In genomic region chr11:122729139-122729538, GRCh38 we compare ENCODE assay signal across 30 cellular contexts.
DNase-seq lines count a peak whose midpoint lies in the region; ATAC-seq, FAIRE-seq and TF ChIP-seq lines count a peak whose summit lies in the region.
"Had no signal": no experiment of that assay in that cellular context is flagged by ENCODE, and none has a peak within 500 bp of the region (broad histone marks: within the 10 kb centered on the region; RNA-seq: fewer than 3 reads in every experiment).

No MANE protein-coding gene starts in this region.

- 89% methylated on average over 4 of the region's 4 CpGs for WGBS in A549 (ENCODE audit: missing lambda C conversion rate)
- 86% methylated on average over 4 of the region's 4 CpGs for WGBS in right cardiac atrium

- FAIRE-seq in A549 (lab: Jason Lieb, UNC), result no peak
- FAIRE-seq: H54 had no signal

- POLR2A ChIA-PET in A549 (lab: Yijun Ruan, JAX), result no interaction called here
- POLR2A ChIA-PET in CD4-positive, alpha-beta memory T cell (lab: Charles Lee; ENCODE audit: partially characterized antibody), result interaction anchor here (2.9 to 3.6 kb wide), 3 partner anchors 11 to 31 kb away, joined by 22 to 64 read pairs (median 42); no protein-coding TSS in a partner anchor
- POLR2A ChIA-PET in T-cell (lab: Charles Lee), result interaction anchor here in 1 of 2 donors (1.0 kb wide), 1 partner anchor 17 kb away, joined by 3 read pairs; no protein-coding TSS in a partner anchor
- POLR2A ChIA-PET in naive thymus-derived CD8-positive, alpha-beta T cell (lab: Charles Lee), result interaction anchor here (1.1 to 4.7 kb wide), 6 partner anchors 10 to 73 kb away, joined by 5 to 54 read pairs (median 12); no protein-coding TSS in a partner anchor

- no peaks in the 10 kb centered on the region for H3K27me3 ChIP-seq in CD4-positive, alpha-beta memory T cell (ENCODE audit: insufficient read depth, low read length)
- no peaks in the 10 kb centered on the region for H3K27me3 ChIP-seq in right cardiac atrium (ENCODE audit: control insufficient read depth, insufficient read depth)
- H3K27me3 ChIP-seq: ovary had no signal

- CTCF ChIA-PET in A549 (lab: Yijun Ruan, JAX), result no interaction called here
- CTCF ChIA-PET in CD4-positive, alpha-beta memory T cell (lab: Charles Lee; ENCODE audit: partially characterized antibody), result interaction anchor here (1.0 to 5.2 kb wide), 6 partner anchors 11 to 101 kb away, joined by 3 to 46 read pairs (median 6); no protein-coding TSS in a partner anchor
- CTCF ChIA-PET in T-cell (lab: Charles Lee), result interaction anchor here in 1 of 2 donors (0.6 to 1.7 kb wide), 2 partner anchors 20 to 26 kb away, joined by 3 to 5 read pairs; no protein-coding TSS in a partner anchor

- ATAC-seq in A549 (no peak), T-cell (replicated peaks in 1 of 4) (no peak), right cardiac atrium (no peak)
- ATAC-seq in naive thymus-derived CD8-positive, alpha-beta T cell, result no peak

- H3K4me2 ChIP-seq in A549, result no peak overlapping the region
- H3K4me2 ChIP-seq: PC-9 had no signal

- no peaks in the 10 kb centered on the region for H3K36me3 ChIP-seq in CD4-positive, alpha-beta memory T cell (ENCODE audit: insufficient read depth, low read length)
- H3K36me3 ChIP-seq: left ventricle myocardium inferior, ovary had no signal

- H3K27ac ChIP-seq in A549, result peak overlapping the region; percentile 20 to 72; a peak in 3 of 6 replicates
- peak overlapping the region; percentile 3 for H3K27ac ChIP-seq in CD4-positive, alpha-beta memory T cell (ENCODE audit: low read depth, low read length)
- no peak overlapping the region for H3K27ac ChIP-seq in right cardiac atrium (ENCODE audit: low read length)
- H3K27ac ChIP-seq: C4-2B, epithelial cell of prostate, left ventricle myocardium inferior, ovary, PC-9 had no signal

- H3K4me3 Mint-ChIP-seq in CD4-positive, alpha-beta memory T cell, result peak overlapping the region in 2 of 8 donors; percentile 26 to 92
- H3K4me3 Mint-ChIP-seq in T-cell (no peak overlapping the region), chondrocyte (ENCODE audit: unreplicated experiment) (no peak overlapping the region)
- H3K4me3 Mint-ChIP-seq in naive thymus-derived CD8-positive, alpha-beta T cell, result peak overlapping the region in 5 of 10 donors; percentile 2 to 85 (median 33)
- H3K4me3 Mint-ChIP-seq: mesothelial cell of epicardium had no signal

- H3K9me3 ChIP-seq in A549 (no peaks in the 10 kb centered on the region), right cardiac atrium (ENCODE audit: control insufficient read depth, low read length) (no peaks in the 10 kb centered on the region)
- H3K9me3 ChIP-seq in CD4-positive, alpha-beta memory T cell (ENCODE audit: control insufficient read depth in 1 of 2, low read length in 2 of 2), result no peaks in the 10 kb centered on the region
- H3K9me3 ChIP-seq: left ventricle myocardium inferior, ovary had no signal

- peaks cover 43 to 66% (median 52%) of the 10 kb centered on the region in 4 donors for H3K4me1 Mint-ChIP-seq in CD4-positive, alpha-beta memory T cell
- H3K4me1 Mint-ChIP-seq in T-cell (peaks cover 45 to 61% (median 57%) of the 10 kb centered on the region in 3 donors), chondrocyte (ENCODE audit: low read depth) (peaks cover 41% of the 10 kb centered on the region)
- H3K4me1 Mint-ChIP-seq in naive thymus-derived CD8-positive, alpha-beta T cell, result peaks cover 40 to 82% (median 63%) of the 10 kb centered on the region in 4 donors

- peaks cover 63% of the 10 kb centered on the region for H3K4me1 ChIP-seq in A549
- H3K4me1 ChIP-seq in CD4-positive, alpha-beta memory T cell (ENCODE audit: insufficient read depth, low read length), result peaks cover 67% of the 10 kb centered on the region
- peaks cover 2% of the 10 kb centered on the region for H3K4me1 ChIP-seq in right cardiac atrium (ENCODE audit: control insufficient read depth, insufficient read depth, low read length)

- H3K27ac Mint-ChIP-seq in CD4-positive, alpha-beta memory T cell, result peak overlapping the region; percentile 67 to 99 (median 92)
- H3K27ac Mint-ChIP-seq in T-cell, result peak overlapping the region; percentile 78 to 97
- H3K27ac Mint-ChIP-seq in naive thymus-derived CD8-positive, alpha-beta T cell, result peak overlapping the region; percentile 85 to 99 (median 98)
- no peak overlapping the region for H3K27ac Mint-ChIP-seq in chondrocyte (ENCODE audit: unreplicated experiment)
- H3K27ac Mint-ChIP-seq: mesothelial cell of epicardium had no signal

- TF ChIP-seq POLR2A in A549 (IDR thresholded peaks at IDR 0.05; ENCODE audit: low read length), result no peak

- no peak for TF ChIP-seq RAD21 in A549 (conservative IDR thresholded peaks at IDR 0.05 in 1 of 2, IDR thresholded peaks at IDR 0.05 in 1 of 2)

- TF ChIP-seq CTCF in A549 (IDR thresholded peaks at IDR 0.05), result no peak
- TF ChIP-seq CTCF in chondrocyte (IDR thresholded peaks at IDR 0.05), result no peak

- DNase-seq in A549 (ENCODE audit: low read depth in 1 of 2, low spot score in 1 of 2) (no peak), T-cell (no peak), right cardiac atrium (no peak), chondrocyte (ENCODE audit: low spot score) (no peak), GM19240 (ENCODE audit: insufficient read length, low spot score) (no peak), dedifferentiated amniotic fluid mesenchymal stem cell (ENCODE audit: extremely low spot score) (no peak)
- DNase-seq in CD4-positive, alpha-beta memory T cell, result no peak
- no peak for DNase-seq in naive thymus-derived CD8-positive, alpha-beta T cell
- DNase-seq: activated effector memory CD4-positive, alpha-beta T cell treated with anti-CD3 and anti-CD28 coated beads, Interleukin-2, amount 50 U/mL, for 16 hours; amygdala; effector CD4-positive, alpha-beta T cell; glutamatergic neuron; islet precursor cell; left ventricle myocardium inferior; naive B cell; NCI-H1092 treated with DMSO at 0.1 percent for 48 hours; NCI-H187; NCI-H2171; NCI-H510A; ovary; PC-9; Right ventricle myocardium superior; stimulated activated CD4-positive, alpha-beta T cell treated with anti-CD3 and anti-CD28 coated beads, Interleukin-1b, Interleukin-23, amount 100 ng/mL, for 48 hours; stimulated activated CD8-positive, alpha-beta memory T cell treated with anti-CD3 and anti-CD28 coated beads, Interleukin-4, amount 100 ng/mL, for 48 hours; substantia nigra had no signal

- intact Hi-C loops in CD4-positive, alpha-beta memory T cell (cut with micrococcal nuclease), result no loop called here
- intact Hi-C loops in right cardiac atrium (cut with DNase I), result no loop called here

- H3K27me3 Mint-ChIP-seq in CD4-positive, alpha-beta memory T cell, result no peaks in the 10 kb centered on the region
- H3K27me3 Mint-ChIP-seq in T-cell (no peaks in the 10 kb centered on the region), chondrocyte (ENCODE audit: low read depth) (no peaks in the 10 kb centered on the region)
- no peaks in the 10 kb centered on the region for H3K27me3 Mint-ChIP-seq in naive thymus-derived CD8-positive, alpha-beta T cell

- H3K4me3 ChIP-seq in A549, result no peak overlapping the region
- no peak overlapping the region for H3K4me3 ChIP-seq in CD4-positive, alpha-beta memory T cell (ENCODE audit: low read length in 2 of 2)
- H3K4me3 ChIP-seq in right cardiac atrium (ENCODE audit: low read length), result no peak overlapping the region
- H3K4me3 ChIP-seq: left ventricle myocardium inferior, ovary, PC-9, skin epidermis had no signal

- peaks cover 2 to 6% of the 10 kb centered on the region in 2 donors for H3K36me3 Mint-ChIP-seq in CD4-positive, alpha-beta memory T cell
- peaks cover 16% of the 10 kb centered on the region for H3K36me3 Mint-ChIP-seq in T-cell
- peaks cover 0 to 6% (median 3%) of the 10 kb centered on the region in 3 donors for H3K36me3 Mint-ChIP-seq in naive thymus-derived CD8-positive, alpha-beta T cell
- H3K36me3 Mint-ChIP-seq in chondrocyte (ENCODE audit: low read depth), result no peaks in the 10 kb centered on the region
- H3K36me3 Mint-ChIP-seq: mesothelial cell of epicardium, naive B cell had no signal

- H3K9me3 Mint-ChIP-seq in CD4-positive, alpha-beta memory T cell, result no peaks in the 10 kb centered on the region
- peaks cover 0 to 3% (median 0%) of the 10 kb centered on the region in 3 donors for H3K9me3 Mint-ChIP-seq in T-cell
- H3K9me3 Mint-ChIP-seq in naive thymus-derived CD8-positive, alpha-beta T cell, result no peaks in the 10 kb centered on the region
- no peaks in the 10 kb centered on the region for H3K9me3 Mint-ChIP-seq in chondrocyte (ENCODE audit: low read depth)
- H3K9me3 Mint-ChIP-seq: mesothelial cell of epicardium, naive B cell had no signal

- no peak for TF ChIP-seq EP300 in A549 (IDR thresholded peaks at IDR 0.05)

TF ChIP-seq in A549, 52 proteins besides CTCF, POLR2A, EP300 and RAD21 (continues in another document):
- TF ChIP-seq PHF8 (IDR thresholded peaks at IDR 0.05; ENCODE audit: borderline replicate concordance, low read depth) (no peak), MAZ (IDR thresholded peaks at IDR 0.05; ENCODE audit: borderline replicate concordance, low read depth, low read length) (no peak), ZFP36 (IDR thresholded peaks at IDR 0.05; ENCODE audit: borderline replicate concordance, partially characterized antibody) (no peak), KDM1A (IDR thresholded peaks at IDR 0.05; ENCODE audit: low read depth) (no peak), EHF (CRISPR knock-in tag; IDR thresholded peaks at IDR 0.05) (no peak), POLR2AphosphoS2 (conservative IDR thresholded peaks at IDR 0.05; ENCODE audit: low read length) (no peak), FOXS1 (CRISPR knock-in tag; IDR thresholded peaks at IDR 0.05) (no peak), GATA3 (IDR thresholded peaks at IDR 0.05; ENCODE audit: borderline replicate concordance) (no peak), HDAC2 (IDR thresholded peaks at IDR 0.05) (no peak), KDM5A (IDR thresholded peaks at IDR 0.05) (no peak)
